Comparison of ENCODE assay signal across 27 cellular contexts in genomic region chr18:38867680-38868079, GRCh38.
"Had no signal": no experiment of that assay in that cellular context is flagged by ENCODE, and none has a peak within 500 bp of the region (broad histone marks: within the 10 kb centered on the region; RNA-seq: fewer than 3 reads in every experiment).

No MANE protein-coding gene starts in this region.

- H3K36me3 ChIP-seq: esophagus squamous epithelium, neutrophil, pancreas, stomach, thyroid gland, vagina had no signal

- H3K4me1 ChIP-seq: esophagus squamous epithelium, pancreas, stomach, thyroid gland, vagina had no signal

- H3K27ac Mint-ChIP-seq: memory B cell, natural killer cell had no signal

- H3K27ac ChIP-seq: dorsolateral prefrontal cortex, esophagus squamous epithelium, neutrophil, pancreas, stomach, thyroid gland, vagina had no signal

- H3K27me3 Mint-ChIP-seq: memory B cell had no signal

- H3K27me3 ChIP-seq: dorsolateral prefrontal cortex, esophagus squamous epithelium, neutrophil, pancreas, stomach, thyroid gland, vagina had no signal

- H3K9me3 ChIP-seq: esophagus squamous epithelium, neutrophil, pancreas, thyroid gland, vagina had no signal

- FAIRE-seq: colon, endothelial cell of umbilical vein, frontal cortex, keratinocyte, pancreas had no signal

- H3K4me3 ChIP-seq: dorsolateral prefrontal cortex, esophagus squamous epithelium, lung, pancreas, smooth muscle cell, stomach, thyroid gland, vagina had no signal

- H3K9me3 Mint-ChIP-seq: memory B cell had no signal

- H3K4me2 ChIP-seq: smooth muscle cell had no signal

- ATAC-seq: left ventricle myocardium superior, natural killer cell, pancreas, sciatic nerve had no signal

- DNase-seq: dorsolateral prefrontal cortex; effector CD4-positive, alpha-beta T cell; erythroblast; esophagus squamous epithelium; hypothalamus; left ventricle myocardium superior; natural killer cell; pancreas; retina; stimulated activated CD4-positive, alpha-beta T cell treated with anti-CD3 and anti-CD28 coated beads, Interleukin-12 subunit alpha, Interleukin-12 subunit beta, amount 100 ng/mL, for 4 hours; stimulated activated CD4-positive, alpha-beta T cell treated with anti-CD3 and anti-CD28 coated beads, Interleukin-1b, Interleukin-23, amount 100 ng/mL, for 48 hours; stimulated activated CD4-positive, alpha-beta T cell treated with anti-CD3 and anti-CD28 coated beads, Interleukin-4, amount 100 ng/mL, for 1 hour; stimulated activated CD8-positive, alpha-beta memory T cell treated with anti-CD3 and anti-CD28 coated beads, Interleukin-4, amount 100 ng/mL, for 48 hours; stimulated activated naive CD4-positive, alpha-beta T cell treated with Interleukin-2 at 50 U/mL for 16 hours; stomach; thyroid gland; trophoblast cell had no signal

- H3K4me1 Mint-ChIP-seq: memory B cell, natural killer cell had no signal

- H3K4me3 Mint-ChIP-seq: memory B cell, natural killer cell had no signal

- H3K36me3 Mint-ChIP-seq: memory B cell, natural killer cell had no signal
